14 cellular contexts compared by ENCODE assay signal in the genomic region with DNA sequence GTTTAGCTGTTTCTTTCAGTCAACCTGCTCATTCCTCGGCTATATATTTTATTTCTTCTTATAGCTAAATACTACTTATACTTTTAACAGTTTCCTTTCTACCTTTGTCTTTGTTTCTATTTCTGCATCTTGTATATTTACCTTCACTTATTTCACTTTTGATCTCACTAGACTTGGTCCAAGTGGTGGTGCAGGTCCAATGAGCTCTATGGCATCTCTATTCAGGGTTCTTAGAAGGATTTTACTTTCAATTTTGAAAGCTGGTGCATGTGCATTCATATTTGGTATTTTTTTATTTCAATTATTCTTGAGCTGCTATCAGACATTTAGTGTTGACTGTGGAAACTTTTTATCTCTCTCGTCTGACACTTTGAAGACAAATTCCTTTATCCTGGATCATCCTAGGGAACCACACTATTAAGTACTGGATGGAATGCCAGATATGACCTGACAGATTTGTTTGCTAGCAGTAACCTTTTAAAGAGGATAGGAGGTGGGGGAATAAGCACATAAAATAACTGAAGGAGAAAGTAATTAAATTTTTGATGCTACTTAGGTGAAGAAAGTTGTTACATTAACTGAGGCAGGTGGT.
"Had no signal": no experiment of that assay in that cellular context is flagged by ENCODE, and none has a peak within 500 bp of the region (broad histone marks: within the 10 kb centered on the region; RNA-seq: fewer than 3 reads in every experiment).

No MANE protein-coding gene starts in this region.

- H3K4me3 ChIP-seq: esophagus muscularis mucosa, heart left ventricle, ovary, tibial artery, vagina had no signal

- H3K4me1 ChIP-seq: heart left ventricle, vagina had no signal

- H3K36me3 Mint-ChIP-seq: activated CD8-positive, alpha-beta memory T cell treated with anti-CD3 and anti-CD28 coated beads, Interleukin-2, amount 10 ng/mL, durations not matched to agents 7 days and 5 days; activated naive CD4-positive, alpha-beta T cell treated with anti-CD3 and anti-CD28 coated beads, Interleukin-2, amount 50 U/mL, for 72 hours had no signal

- DNase-seq: activated CD4-positive, alpha-beta T cell treated with anti-CD3 and anti-CD28 coated beads, Interleukin-2, amount 50 U/mL, for 48 hours; activated CD4-positive, CD25-positive, alpha-beta regulatory T cell treated with anti-CD3 and anti-CD28 coated beads, Interleukin-2, amount 50 U/mL, for 72 hours; activated CD8-positive, alpha-beta memory T cell treated with anti-CD3 and anti-CD28 coated beads, Interleukin-2, amount 10 ng/mL, durations not matched to agents 7 days and 5 days; activated effector memory CD4-positive, alpha-beta T cell treated with anti-CD3 and anti-CD28 coated beads, Interleukin-2, amount 50 U/mL, for 16 hours; activated T-cell treated with anti-CD3 and anti-CD28 coated beads, Interleukin-2, amount 50 U/mL, for 24 hours; dorsolateral prefrontal cortex; foreskin melanocyte; heart left ventricle; ovary; tibial artery had no signal

- ATAC-seq: activated CD8-positive, alpha-beta memory T cell treated with anti-CD3 and anti-CD28 coated beads, Interleukin-2, amount 10 ng/mL, durations not matched to agents 7 days and 5 days; activated naive CD4-positive, alpha-beta T cell treated with anti-CD3 and anti-CD28 coated beads, Interleukin-2, amount 50 U/mL, for 72 hours; left lobe of liver had no signal

- H3K27me3 ChIP-seq: dorsolateral prefrontal cortex, esophagus muscularis mucosa, heart left ventricle, ovary, tibial artery, vagina had no signal

- H3K27ac ChIP-seq: dorsolateral prefrontal cortex, esophagus muscularis mucosa, heart left ventricle, ovary, tibial artery, vagina had no signal

- H3K27ac Mint-ChIP-seq: activated CD8-positive, alpha-beta memory T cell treated with anti-CD3 and anti-CD28 coated beads, Interleukin-2, amount 10 ng/mL, durations not matched to agents 7 days and 5 days; activated naive CD4-positive, alpha-beta T cell treated with anti-CD3 and anti-CD28 coated beads, Interleukin-2, amount 50 U/mL, for 72 hours; activated T-cell treated with anti-CD3 and anti-CD28 coated beads, Interleukin-2, amount 50 U/mL, for 24 hours had no signal

- H3K9me3 Mint-ChIP-seq: activated naive CD4-positive, alpha-beta T cell treated with anti-CD3 and anti-CD28 coated beads, Interleukin-2, amount 50 U/mL, for 72 hours; activated T-cell treated with anti-CD3 and anti-CD28 coated beads, Interleukin-2, amount 50 U/mL, for 24 hours had no signal

- H3K9me3 ChIP-seq: esophagus muscularis mucosa, heart left ventricle, ovary, tibial artery, vagina had no signal

- H3K4me3 Mint-ChIP-seq: activated CD8-positive, alpha-beta memory T cell treated with anti-CD3 and anti-CD28 coated beads, Interleukin-2, amount 10 ng/mL, durations not matched to agents 7 days and 5 days; activated T-cell treated with anti-CD3 and anti-CD28 coated beads, Interleukin-2, amount 50 U/mL, for 24 hours had no signal

- H3K36me3 ChIP-seq: esophagus muscularis mucosa, heart left ventricle, ovary, tibial artery, vagina had no signal

- H3K4me1 Mint-ChIP-seq: activated CD8-positive, alpha-beta memory T cell treated with anti-CD3 and anti-CD28 coated beads, Interleukin-2, amount 10 ng/mL, durations not matched to agents 7 days and 5 days had no signal
